ENCODE assay signal across 8 cellular contexts in the genomic region with DNA sequence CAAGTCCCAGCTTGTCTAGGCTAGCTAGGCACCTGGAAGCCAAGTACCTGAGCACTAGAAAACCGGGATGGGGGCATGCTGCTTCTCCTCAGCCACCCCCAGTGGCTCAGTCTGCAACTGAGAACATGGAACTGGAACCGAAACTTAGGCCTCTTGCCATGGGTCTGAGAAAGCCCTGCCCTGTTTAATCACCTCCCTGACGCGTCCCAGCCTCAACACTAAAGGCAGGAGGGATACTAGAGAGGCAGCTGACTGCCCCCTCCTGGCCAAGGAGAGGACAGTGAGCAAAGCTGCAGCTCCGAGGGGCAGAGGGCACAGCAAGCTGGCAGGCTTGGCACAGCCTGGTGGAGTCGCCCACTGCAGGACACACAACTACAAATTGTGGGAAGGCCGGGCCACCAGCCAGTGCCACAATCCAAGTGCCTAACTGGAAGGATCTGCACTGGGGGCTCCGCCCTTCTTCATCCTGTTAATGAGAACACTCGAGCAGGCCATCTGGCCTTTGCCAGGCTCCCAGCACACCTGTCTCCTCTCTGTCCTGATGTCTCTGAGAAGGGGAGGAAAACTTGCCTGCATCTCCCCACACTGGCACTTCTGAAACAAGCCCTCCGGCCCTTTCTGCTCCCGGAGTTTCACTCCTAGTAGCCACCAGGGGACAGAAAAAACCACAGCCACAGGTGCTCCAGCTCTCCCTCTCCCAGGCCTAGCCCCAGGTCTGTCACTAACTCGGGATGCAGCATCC. TPM values are rescaled to one million over a fixed set of nuclear protein-coding genes. Genes with fewer than 3 reads are reported as not detected.
DNase-seq lines count a peak whose midpoint lies in the region; ATAC-seq and TF ChIP-seq lines count a peak whose summit lies in the region.

No MANE protein-coding gene starts in this region.

- H2BK12ac ChIP-seq in mesenchymal stem cell (ENCODE audit: low read length in 2 of 2) = no peak overlapping the region

- TF ChIP-seq CTCF in BE2C (IDR thresholded peaks at IDR 0.05; ENCODE audit: low read depth, low read length) (peak; percentile 42), colonic mucosa (IDR thresholded peaks at IDR 0.05) (peak; percentile 55), vagina (IDR thresholded peaks at IDR 0.05) (peak in 2 of 3 experiments; percentile 20 to 37)

- H4K91ac ChIP-seq in mesenchymal stem cell (ENCODE audit: low read length) = no peak overlapping the region

- H3K27me3 ChIP-seq in BE2C = no peaks in the 10 kb centered on the region
- no peaks in the 10 kb centered on the region for H3K27me3 ChIP-seq in Karpas-422 (ENCODE audit: low read length)
- H3K27me3 ChIP-seq in colonic mucosa = no peaks in the 10 kb centered on the region
- H3K27me3 ChIP-seq in mesenchymal stem cell (ENCODE audit: control insufficient read depth in 1 of 2, insufficient read depth in 1 of 2, low read length in 2 of 2) = peaks cover 0 to 22% of the 10 kb centered on the region in 2 experiments
- H3K27me3 ChIP-seq in vagina = no peaks in the 10 kb centered on the region

- H3K79me2 ChIP-seq in Karpas-422 (ENCODE audit: low read length) = no peaks in the 10 kb centered on the region

- DNase-seq in BE2C (no peak), Karpas-422 (peak; percentile 94), SKM-1 (lab: John Stamatoyannopoulos, UW; ENCODE audit: unreplicated experiment) (peak; percentile 38), colonic mucosa (peak; percentile 89), mesenchymal stem cell (peak; percentile 66), vagina (ENCODE audit: extremely low spot score in 2 of 2) (no peak)
- DNase-seq in activated effector memory CD4-positive, alpha-beta T cell treated with Interleukin-2 at 50 U/mL for 16 hours = no peak

- H2BK15ac ChIP-seq in mesenchymal stem cell (ENCODE audit: low read depth, poor library complexity, severe bottlenecking) = no peak overlapping the region

- no peak overlapping the region for H2BK5ac ChIP-seq in mesenchymal stem cell (ENCODE audit: low read depth, low read length, poor library complexity, severe bottlenecking)

- peak overlapping the region; percentile 24 for H2AK5ac ChIP-seq in mesenchymal stem cell (ENCODE audit: low read length, severe bottlenecking)

- no peak overlapping the region for H3K14ac ChIP-seq in mesenchymal stem cell (ENCODE audit: low read length in 2 of 2)

- H2BK120ac ChIP-seq in mesenchymal stem cell (ENCODE audit: low read depth, low read length) = no peak overlapping the region

- H2AFZ ChIP-seq in Karpas-422 (ENCODE audit: low read length) (peak overlapping the region; percentile 37; the same call in 1 of the 2 replicates), mesenchymal stem cell (ENCODE audit: low read depth, low read length) (peak overlapping the region; percentile 15)

- no peak for TF ChIP-seq POLR2A in vagina (IDR thresholded peaks at IDR 0.05)

- H3K23ac ChIP-seq in mesenchymal stem cell (ENCODE audit: low read length in 2 of 2) = no peak overlapping the region

- no peak overlapping the region for H3K4me3 ChIP-seq in BE2C (ENCODE audit: low read depth, low read length)
- H3K4me3 ChIP-seq in Karpas-422 (ENCODE audit: low read length) = peak overlapping the region; percentile 5; the same call in 1 of the 2 replicates
- no peak overlapping the region for H3K4me3 ChIP-seq in colonic mucosa
- H3K4me3 ChIP-seq in mesenchymal stem cell (ENCODE audit: insufficient read depth in 1 of 2, low read depth in 1 of 2, low read length in 2 of 2) = no peak overlapping the region
- no peak overlapping the region for H3K4me3 ChIP-seq in vagina

- H3K9me3 ChIP-seq in BE2C (no peaks in the 10 kb centered on the region), Karpas-422 (ENCODE audit: low read length) (no peaks in the 10 kb centered on the region), colonic mucosa (no peaks in the 10 kb centered on the region), mesenchymal stem cell (ENCODE audit: control insufficient read depth, low read length) (no peaks in the 10 kb centered on the region), vagina (no peaks in the 10 kb centered on the region)

- H4K20me1 ChIP-seq in Karpas-422 (ENCODE audit: insufficient read depth, low read depth, low read length) = no peaks in the 10 kb centered on the region

- intact Hi-C loops in colonic mucosa (cut with DNase I) (no loop called here), vagina (cut with DNase I) (no loop called here)

- H3K79me1 ChIP-seq in mesenchymal stem cell (replicated peaks; ENCODE audit: low read length, poor library complexity, severe bottlenecking) = no peaks in the 10 kb centered on the region

- WGBS in mesenchymal stem cell = 73% methylated on average over 12 of the region's 12 CpGs

- peak; percentile 62 for ATAC-seq in GM19025 (IDR thresholded peaks at IDR 0.05; ENCODE audit: low read depth, unreplicated experiment)

- H3K9ac ChIP-seq in Karpas-422 (ENCODE audit: low read length) = no peak overlapping the region
- H3K9ac ChIP-seq in colonic mucosa (ENCODE audit: low read depth in 2 of 2, low read length in 2 of 2) = peak overlapping the region in 1 of 2 donors; percentile 72
- no peak overlapping the region for H3K9ac ChIP-seq in mesenchymal stem cell (ENCODE audit: low read length)

- H3K4me2 ChIP-seq in Karpas-422 (ENCODE audit: low read depth, low read length, poor library complexity, severe bottlenecking) (peak overlapping the region; percentile 24), mesenchymal stem cell (ENCODE audit: low read length, poor library complexity, severe bottlenecking) (no peak overlapping the region)

- H3K4me1 ChIP-seq in BE2C (peaks cover 31% of the 10 kb centered on the region), Karpas-422 (ENCODE audit: low read length) (no peaks in the 10 kb centered on the region), colonic mucosa (peaks cover 3% of the 10 kb centered on the region), mesenchymal stem cell (ENCODE audit: control insufficient read depth, insufficient read depth, low read depth, low read length) (peaks cover 7% of the 10 kb centered on the region), vagina (peaks cover 16% of the 10 kb centered on the region)

- no peaks in the 10 kb centered on the region for H3K36me3 ChIP-seq in BE2C
- H3K36me3 ChIP-seq in Karpas-422 (ENCODE audit: insufficient read depth, low read length) = no peaks in the 10 kb centered on the region
- H3K36me3 ChIP-seq in colonic mucosa = no peaks in the 10 kb centered on the region
- peaks cover 0 to 6% of the 10 kb centered on the region in 2 experiments for H3K36me3 ChIP-seq in mesenchymal stem cell (ENCODE audit: control insufficient read depth in 1 of 2, insufficient read depth in 2 of 2, low read depth in 1 of 2, low read length in 2 of 2)
- no peaks in the 10 kb centered on the region for H3K36me3 ChIP-seq in vagina

- no peak overlapping the region for H4K8ac ChIP-seq in mesenchymal stem cell (ENCODE audit: low read length)

- H3K27ac ChIP-seq in Karpas-422 (ENCODE audit: low read length) (no peak overlapping the region), colonic mucosa (peak overlapping the region; percentile 75), mesenchymal stem cell (ENCODE audit: low read length, poor library complexity, severe bottlenecking) (no peak overlapping the region), vagina (no peak overlapping the region)

- H3K9me2 ChIP-seq in Karpas-422 (replicated peaks; ENCODE audit: insufficient read depth, low read length) = no peaks in the 10 kb centered on the region

- no peak overlapping the region for H3K18ac ChIP-seq in mesenchymal stem cell (ENCODE audit: low read depth in 1 of 2, low read length in 2 of 2)

- no peak overlapping the region for H3K4ac ChIP-seq in mesenchymal stem cell (ENCODE audit: low read depth in 1 of 2, low read length in 2 of 2)

RNA-seq across cellular contexts. Expression of a gene that starts 53.7 kb away (rescaled TPM):
- polyA plus RNA-seq in BE2C (2012; ENCODE audit: insufficient read depth, insufficient read length, low read depth) = 19.5 TPM
- total RNA-seq in Karpas-422 (2014; rRNA removed; shearing (Covaris generic); ENCODE audit: low replicate concordance) = 80.5 and 111 TPM in 2 replicates
- total RNA-seq in colonic mucosa (100 to 1,000 TPM; 154 to 180 TPM), vagina (30.2 TPM)
- polyA plus RNA-seq in mesenchymal stem cell (2013, experiment 1 of 2) = 2.1 TPM
- polyA plus RNA-seq in mesenchymal stem cell (2013, experiment 2 of 2) = 2.0 TPM

Comparison
In these comparisons a context has a peak if more than half of its experiments do, and no peak if none do; other contexts are left out.
1. DNase-seq: peak in Karpas-422 (single experiment), SKM-1 (single experiment), colonic mucosa (single experiment) and mesenchymal stem cell (single experiment); none in BE2C (single experiment), vagina (0 of 2) and activated effector memory CD4-positive, alpha-beta T cell treated with Interleukin-2 at 50 U/mL for 16 hours (single experiment).
2. Peak in every context shown above with its lines, with median percentiles within 50 percentile points of each other: CTCF ChIP-seq.